Comparison of ENCODE assay signal across 5 cellular contexts in genomic region chr13:47800593-47800992, GRCh38.
"Had no signal": no experiment of that assay in that cellular context is flagged by ENCODE, and none has a peak within 500 bp of the region (broad histone marks: within the 10 kb centered on the region; RNA-seq: fewer than 3 reads in every experiment).

No MANE protein-coding gene starts in this region.

- H3K27ac Mint-ChIP-seq: GM23338, H9, IgD-negative memory B cell had no signal

- H3K4me3 Mint-ChIP-seq: GM23338, H9 had no signal

- H3K36me3 Mint-ChIP-seq: IgD-negative memory B cell had no signal

- DNase-seq: H9, HCEC 1CT had no signal

- H3K4me1 Mint-ChIP-seq: GM23338, H9, IgD-negative memory B cell had no signal

- ATAC-seq: GM23338, HepG2 had no signal
